In the genomic region with DNA sequence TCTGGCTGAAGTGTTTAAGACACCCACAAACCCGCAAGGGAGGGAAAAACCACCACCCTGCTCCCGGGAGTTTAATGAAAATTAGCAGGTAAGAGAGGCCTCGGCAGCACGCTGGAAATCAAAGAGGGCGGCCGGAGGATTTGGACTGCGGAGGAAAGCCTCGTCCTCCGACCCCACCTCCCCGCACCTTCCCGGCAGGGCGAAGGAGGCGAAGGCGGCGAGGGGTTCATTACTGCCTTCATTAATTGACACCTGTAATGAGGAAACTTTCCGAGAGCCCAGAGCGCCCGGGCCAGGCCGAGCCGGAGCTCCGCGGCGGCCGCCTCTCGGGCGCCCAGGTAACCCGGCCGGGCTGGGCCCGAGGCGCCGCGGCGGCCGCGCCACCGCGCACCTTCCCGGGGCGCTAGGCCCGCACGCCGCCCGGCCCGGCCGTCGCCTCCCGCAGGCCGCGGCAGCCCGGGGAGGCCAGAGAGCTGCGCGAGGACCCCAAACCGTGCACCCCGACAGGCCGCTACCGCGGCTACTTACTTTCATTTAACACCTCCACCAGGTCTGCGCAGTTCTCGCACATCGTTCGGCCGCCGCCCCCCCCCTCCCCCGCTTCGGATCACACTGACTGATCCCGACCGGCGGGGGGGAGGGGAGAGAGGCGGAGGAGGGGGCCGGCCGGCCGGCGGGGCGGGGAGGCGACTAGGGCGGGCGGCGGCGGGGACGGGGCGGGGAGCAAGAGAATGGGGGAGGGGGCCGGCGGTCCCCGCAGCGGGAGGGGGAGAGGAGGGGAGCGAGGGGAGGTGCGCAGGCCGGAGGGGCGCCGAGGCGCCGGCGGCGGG, we compare ENCODE assay signal across 8 cellular contexts. TPM values are rescaled to one million over a fixed set of nuclear protein-coding genes. Genes with fewer than 3 reads are reported as not detected.
A peak's percentile ranks its signal among the peaks of the same experiment; 100 is the strongest.
DNase-seq lines count a peak whose midpoint lies in the region; ATAC-seq and TF ChIP-seq lines count a peak whose summit lies in the region.

No MANE protein-coding gene starts in this region.

- in situ Hi-C loops in Caki2 (cut with HindIII; ENCODE audit: low pct_unique_long_range_greater_than_20kb, low sequenced_read_pairs) = no loop called here

- H4K20me1 ChIP-seq in osteoblast (ENCODE audit: insufficient read depth, low read length) = peaks cover 17% of the 10 kb centered on the region

- H3K36me3 Mint-ChIP-seq in activated naive CD4-positive, alpha-beta T cell treated with anti-CD3 and anti-CD28 coated beads for 36 hours (ENCODE audit: low read depth) = peaks cover 6% of the 10 kb centered on the region

- peaks cover 36% of the 10 kb centered on the region for H3K4me1 Mint-ChIP-seq in activated naive CD4-positive, alpha-beta T cell treated with anti-CD3 and anti-CD28 coated beads for 36 hours (ENCODE audit: low read depth)

- H3K4me2 ChIP-seq in osteoblast (ENCODE audit: insufficient read depth, low read length) = peak overlapping the region; percentile 85

- H3K27ac ChIP-seq in SJSA1 = peak overlapping the region; percentile 17; the same call in 1 of the 2 replicates
- peak overlapping the region; percentile 73 for H3K27ac ChIP-seq in osteoblast (ENCODE audit: low read depth, low read length)
- peak overlapping the region; percentile 93 for H3K27ac ChIP-seq in temporal lobe (ENCODE audit: low read depth, low read length)

- H3K4me1 ChIP-seq in SJSA1 (replicated peaks) = peaks cover 12% of the 10 kb centered on the region
- H3K4me1 ChIP-seq in osteoblast (ENCODE audit: insufficient read depth, low read length) = peaks cover 6% of the 10 kb centered on the region

- ATAC-seq in GM21515 (IDR thresholded peaks at IDR 0.05; ENCODE audit: unreplicated experiment) = peak; percentile 25

- H3K27me3 Mint-ChIP-seq in activated naive CD4-positive, alpha-beta T cell treated with anti-CD3 and anti-CD28 coated beads for 36 hours (ENCODE audit: low read depth) = no peaks in the 10 kb centered on the region

- intact Hi-C loops in activated naive CD4-positive, alpha-beta T cell treated with anti-CD3 and anti-CD28 coated beads for 36 hours (cut with micrococcal nuclease) = loop anchor here (2.0 to 5.0 kb wide), 4 partner anchors 326 to 837 kb away; partner anchors contain the start of gene REL

- H3K79me2 ChIP-seq in osteoblast (ENCODE audit: insufficient read depth, low read length) = peaks cover 65% of the 10 kb centered on the region

- CTCF ChIA-PET in activated naive CD4-positive, alpha-beta T cell treated with anti-CD3 and anti-CD28 coated beads for 36 hours (lab: Charles Lee) = interaction anchor here (1.4 kb wide), 1 partner anchor 44 kb away, joined by 3 read pairs; no protein-coding TSS in a partner anchor

- peak; percentile 82 for DNase-seq in Caki2 (ENCODE audit: low read depth)
- no peak for DNase-seq in Jurkat, Clone E6-1 (ENCODE audit: low read depth, low spot score)
- peak; percentile 63 to 88 for DNase-seq in SJSA1 (ENCODE audit: low read depth in 1 of 2, low spot score in 2 of 2)
- DNase-seq in activated naive CD4-positive, alpha-beta T cell treated with anti-CD3 and anti-CD28 coated beads for 36 hours = peak; percentile 86
- DNase-seq in glomerular visceral epithelial cell (ENCODE audit: extremely low spot score) = peak; percentile 82
- DNase-seq in osteoblast (ENCODE audit: insufficient read length, low spot score, missing footprints) = peak; percentile 96

- H3K27me3 ChIP-seq in SJSA1 (replicated peaks) = no peaks in the 10 kb centered on the region
- no peaks in the 10 kb centered on the region for H3K27me3 ChIP-seq in osteoblast (ENCODE audit: insufficient read depth, low read length)

- H3K9me3 Mint-ChIP-seq in activated naive CD4-positive, alpha-beta T cell treated with anti-CD3 and anti-CD28 coated beads for 36 hours = no peaks in the 10 kb centered on the region

- H3K9me3 ChIP-seq in SJSA1 (replicated peaks) (no peaks in the 10 kb centered on the region), osteoblast (ENCODE audit: low read depth, low read length) (no peaks in the 10 kb centered on the region)

- no peak for TF ChIP-seq CTCF in osteoblast (IDR thresholded peaks at IDR 0.05; ENCODE audit: extremely low read depth, low read depth, low read length)

- H3K4me3 Mint-ChIP-seq in activated naive CD4-positive, alpha-beta T cell treated with anti-CD3 and anti-CD28 coated beads for 36 hours = peak overlapping the region; percentile 90

- H2AFZ ChIP-seq in osteoblast (ENCODE audit: low read length) = peak overlapping the region; percentile 65

- H3K36me3 ChIP-seq in SJSA1 = peaks cover 39% of the 10 kb centered on the region
- peaks cover 5% of the 10 kb centered on the region for H3K36me3 ChIP-seq in osteoblast (ENCODE audit: insufficient read depth, low read length)

- peak overlapping the region; percentile 89 for H3K4me3 ChIP-seq in Jurkat, Clone E6-1 (ENCODE audit: low read length)
- H3K4me3 ChIP-seq in SJSA1 (peak overlapping the region; percentile 87), osteoblast (ENCODE audit: insufficient read depth, low read length) (peak overlapping the region; percentile 91)

- H3K27ac Mint-ChIP-seq in activated naive CD4-positive, alpha-beta T cell treated with anti-CD3 and anti-CD28 coated beads for 36 hours = peak overlapping the region; percentile 93

RNA-seq across cellular contexts. Expression of gene USP34, which starts 0.6 kb away (rescaled TPM):
- total RNA-seq in Caki2 (2014; rRNA removed; shearing (Covaris generic); ENCODE audit: low replicate concordance) = 13.9 and 34.4 TPM in 2 replicates
- 43.9 TPM for polyA plus RNA-seq in Jurkat, Clone E6-1 (2012; ENCODE audit: insufficient read depth, insufficient read length)
- 59.1 and 63.3 TPM in 2 replicates for total RNA-seq in SJSA1 (2014; rRNA removed; shearing (Covaris generic))
- 10 to 100 TPM; 59.5 to 60.4 TPM for total RNA-seq in activated naive CD4-positive, alpha-beta T cell treated with anti-CD3 and anti-CD28 coated beads for 36 hours
- total RNA-seq in osteoblast (152 and 160 TPM in 2 replicates), temporal lobe (201 TPM)

Comparison
In these comparisons a context has a peak if more than half of its experiments do, and no peak if none do; other contexts are left out.
1. H3K27ac ChIP-seq: peak in every context shown above with its lines; median percentile 93 in temporal lobe; 73 in osteoblast; 17 in SJSA1.